Comparison of ENCODE assay signal across 8 cellular contexts in the genomic region with DNA sequence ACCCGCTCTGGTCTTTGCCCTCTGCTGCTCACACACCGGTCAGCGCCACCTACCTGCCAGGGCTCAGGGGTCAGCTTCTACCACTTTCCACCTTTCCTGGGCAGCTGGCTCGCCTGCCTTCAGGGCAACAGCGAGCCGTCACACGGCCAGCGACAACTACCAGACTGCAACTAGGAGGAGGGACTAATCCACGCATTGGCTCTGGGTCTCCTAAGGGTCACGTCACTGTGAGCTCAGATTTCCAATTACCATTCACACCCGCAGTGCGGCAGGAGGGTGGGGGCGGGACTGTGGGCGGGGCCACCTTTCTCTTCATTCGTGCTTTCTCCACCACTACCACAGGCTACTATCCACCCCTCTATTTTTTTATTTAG. TPM values are rescaled to one million over a fixed set of nuclear protein-coding genes. Genes with fewer than 3 reads are reported as not detected.
DNase-seq lines count a peak whose midpoint lies in the region; ATAC-seq, FAIRE-seq and TF ChIP-seq lines count a peak whose summit lies in the region.

A gene (minus strand): TSS at position 172 of the 374 bp plus-strand sequence. CDS start 1,712 bp downstream, outside the sequence.

- no peaks in the 10 kb centered on the region for H3K9me3 Mint-ChIP-seq in Caco-2 (ENCODE audit: unreplicated experiment)

- H3K27me3 Mint-ChIP-seq in T-helper 17 cell (peaks cover 14% of the 10 kb centered on the region), Caco-2 (ENCODE audit: insufficient read depth, unreplicated experiment) (peaks cover 3% of the 10 kb centered on the region)

- no peaks in the 10 kb centered on the region for H3K4me1 ChIP-seq in Caco-2

- POLR2A ChIA-PET in Caco-2 (lab: Charles Lee) = no interaction called here

- FAIRE-seq in islet of Langerhans (lab: Jason Lieb, UNC) = peak; percentile 64

- peak; percentile 89 for ATAC-seq in GM21447 (IDR thresholded peaks at IDR 0.05; ENCODE audit: unreplicated experiment)
- ATAC-seq in T-helper 17 cell = peak; percentile 96

- no peak within 1 kb of the TSS for H3K27ac ChIP-seq in brain microvascular endothelial cell

- H3K4me1 Mint-ChIP-seq in T-helper 17 cell (peaks cover 13% of the 10 kb centered on the region), Caco-2 (ENCODE audit: low read depth, unreplicated experiment) (no peaks in the 10 kb centered on the region)

- in situ Hi-C loops in KBM-7 (cut with MboI; ENCODE audit: low pct_unique_long_range_greater_than_20kb, low sequenced_read_pairs) (no loop called here), brain microvascular endothelial cell (cut with HindIII; ENCODE audit: low pct_ligation_motif_present, low sequenced_read_pairs) (no loop called here)

- peak within 1 kb of the TSS; percentile 99 for H3K4me3 Mint-ChIP-seq in T-helper 17 cell
- H3K4me3 Mint-ChIP-seq in Caco-2 (ENCODE audit: unreplicated experiment) = no peak within 1 kb of the TSS

- H3K27me3 ChIP-seq in brain microvascular endothelial cell (replicated peaks) = no peaks in the 10 kb centered on the region
- no peaks in the 10 kb centered on the region for H3K27me3 ChIP-seq in Caco-2 (replicated peaks; ENCODE audit: control insufficient read depth, insufficient read depth, low read length)

- H3K36me3 Mint-ChIP-seq in T-helper 17 cell (ENCODE audit: low read depth) (peaks cover 3% of the 10 kb centered on the region), Caco-2 (ENCODE audit: insufficient read depth, unreplicated experiment) (no peaks in the 10 kb centered on the region)

- CTCF ChIA-PET in Caco-2 (lab: Charles Lee) = no interaction called here

- DNase-seq in COR-L47 (lab: John Stamatoyannopoulos, UW) (peak; percentile 38), KBM-7 (peak; percentile 81), T-helper 17 cell (peak; percentile 29 to 45 (median 34)), brain microvascular endothelial cell (no peak), Caco-2 (no peak)
- DNase-seq in stimulated activated CD4-positive, alpha-beta T cell treated with anti-CD3 and anti-CD28 coated beads, Interleukin-15, amount 100 ng/mL, for 24 hours = peak; percentile 52

- TF ChIP-seq CTCF in brain microvascular endothelial cell (IDR thresholded peaks at IDR 0.05; ENCODE audit: low read depth, low read length, missing control alignments) (no peak), Caco-2 (IDR thresholded peaks at IDR 0.05; ENCODE audit: insufficient read depth in 1 of 2, low read depth in 1 of 2, low read length in 1 of 2, severe bottlenecking in 1 of 2, unreplicated experiment in 1 of 2) (no peak)

- peak within 1 kb of the TSS; percentile 5 for H3K4me3 ChIP-seq in brain microvascular endothelial cell (ENCODE audit: low read depth, low read length)
- no peak within 1 kb of the TSS for H3K4me3 ChIP-seq in Caco-2 (ENCODE audit: low read depth, low read length)

- intact Hi-C loops in Caco-2 (cut with micrococcal nuclease; ENCODE audit: unreplicated experiment) = no loop called here

- H3K36me3 ChIP-seq in brain microvascular endothelial cell (replicated peaks) = no peaks in the 10 kb centered on the region
- H3K36me3 ChIP-seq in Caco-2 (ENCODE audit: control insufficient read depth, insufficient read depth, low read length) = no peaks in the 10 kb centered on the region

- H3K27ac Mint-ChIP-seq in T-helper 17 cell (peak within 1 kb of the TSS; percentile 95), Caco-2 (ENCODE audit: unreplicated experiment) (no peak within 1 kb of the TSS)

- BruUV-seq in Caco-2 (replicated peaks; lab: Mats Ljungman, UMichigan) = no TSS peak

- no peaks in the 10 kb centered on the region for H3K9me3 ChIP-seq in T-helper 17 cell (ENCODE audit: control insufficient read depth, low read length, poor library complexity, severe bottlenecking)
- H3K9me3 ChIP-seq in Caco-2 = no peaks in the 10 kb centered on the region

RNA-seq across cellular contexts. Expression of the gene that starts here (rescaled TPM):
- total RNA-seq in T-helper 17 cell = 1 to 10 TPM; 7.1 to 8.9 TPM
- total RNA-seq in Caco-2 (2022) = not detected in 2 replicates

Comparison
In these comparisons a context has a peak if more than half of its experiments do, and no peak if none do; other contexts are left out.
1. DNase-seq: peak in COR-L47 (single experiment), KBM-7 (single experiment), T-helper 17 cell (3 of 3) and stimulated activated CD4-positive, alpha-beta T cell treated with anti-CD3 and anti-CD28 coated beads, Interleukin-15, amount 100 ng/mL, for 24 hours (single experiment); none in brain microvascular endothelial cell (single experiment) and Caco-2 (0 of 2).